Comparison of ENCODE assay signal across 33 cellular contexts in genomic region chr1:115307621-115308020, GRCh38. TPM values are rescaled to one million over a fixed set of nuclear protein-coding genes. Genes with fewer than 3 reads are reported as not detected.
"Had no signal": no experiment of that assay in that cellular context is flagged by ENCODE, and none has a peak within 500 bp of the region (broad histone marks: within the 10 kb centered on the region; RNA-seq: fewer than 3 reads in every experiment).

No MANE protein-coding gene starts in this region.

- H3K4me3 Mint-ChIP-seq: activated B cell treated with CpG ODN at 0.5 μM for 24 hours; activated CD8-positive, alpha-beta T cell treated with anti-CD3 and anti-CD28 coated beads for 36 hours; activated naive CD8-positive, alpha-beta T cell; activated T-cell treated with anti-CD3 and anti-CD28 coated beads, Interleukin-2, amount 50 U/mL, for 4 hours; activated T-helper 17 cell treated with anti-CD3 and anti-CD28 coated beads, Interleukin-2, amount 50 U/mL, for 72 hours; T-helper 17 cell; T-helper 2 cell treated with Interferon-gamma antibody and Interleukin-4, amounts not matched to agents 5 μg/mL and 100 μg/mL, for 36 hours had no signal

- H3K27ac ChIP-seq: body of pancreas, colonic mucosa, epithelial cell of prostate, esophagus squamous epithelium, foreskin keratinocyte, gastrocnemius medialis, heart left ventricle, WERI-Rb-1 had no signal

- H3K27me3 ChIP-seq: body of pancreas, colonic mucosa, foreskin keratinocyte, gastrocnemius medialis, heart left ventricle had no signal

- H3K27ac Mint-ChIP-seq: activated B cell treated with CpG ODN at 0.5 μM for 24 hours; activated CD8-positive, alpha-beta T cell treated with anti-CD3 and anti-CD28 coated beads for 36 hours; activated naive CD8-positive, alpha-beta T cell; activated T-helper 17 cell treated with anti-CD3 and anti-CD28 coated beads, Interleukin-2, amount 50 U/mL, for 72 hours; T-helper 17 cell; T-helper 2 cell treated with Interferon-gamma antibody and Interleukin-4, amounts not matched to agents 5 μg/mL and 100 μg/mL, for 36 hours had no signal

- H3K36me3 ChIP-seq: colonic mucosa, esophagus squamous epithelium, gastrocnemius medialis, heart left ventricle, WERI-Rb-1 had no signal

- H3K9me3 ChIP-seq: body of pancreas, colonic mucosa, esophagus squamous epithelium, gastrocnemius medialis had no signal

- ATAC-seq: activated CD4-positive, CD25-positive, alpha-beta regulatory T cell treated with anti-CD3 and anti-CD28 coated beads, Interleukin-2, amount 50 U/mL, for 24 hours; activated CD8-positive, alpha-beta T cell treated with anti-CD3 and anti-CD28 coated beads for 36 hours; activated T-cell treated with anti-CD3 and anti-CD28 coated beads, Interleukin-2, amount 50 U/mL, for 4 hours; activated T-helper 17 cell treated with anti-CD3 and anti-CD28 coated beads, Interleukin-2, amount 50 U/mL, for 72 hours; body of pancreas; foreskin keratinocyte; gastrocnemius medialis; T-helper 17 cell had no signal

- DNase-seq: activated B cell treated with CpG ODN at 0.5 μM for 24 hours; activated CD4-positive, alpha-beta T cell treated with anti-CD3 and anti-CD28 coated beads for 48 hours; activated CD4-positive, alpha-beta T cell treated with anti-CD3 and anti-CD28 coated beads, Interleukin-2, amount 50 U/mL, for 1 hour; activated CD4-positive, alpha-beta T cell treated with anti-CD3 and anti-CD28 coated beads, Interleukin-2, amount 50 U/mL, for 48 hours; activated CD8-positive, alpha-beta memory T cell treated with anti-CD3 and anti-CD28 coated beads for 24 hours; activated CD8-positive, alpha-beta T cell treated with anti-CD3 and anti-CD28 coated beads for 36 hours; activated effector memory CD4-positive, alpha-beta T cell treated with Interleukin-2 at 50 U/mL for 16 hours; activated gamma-delta T cell treated with Interleukin-2 at 50 U/mL for 16 hours; activated naive CD4-positive, alpha-beta T cell treated with anti-CD3 and anti-CD28 coated beads, Interleukin-2, amount 50 U/mL, for 16 hours; activated naive CD4-positive, alpha-beta T cell treated with Interleukin-2 at 50 U/mL for 16 hours; activated T-cell treated with anti-CD3 and anti-CD28 coated beads, Interleukin-2, amount 50 U/mL, for 4 hours; amniotic stem cell; anterior cingulate cortex; body of pancreas; central memory CD4-positive, alpha-beta T cell; cerebellar nuclear complex; colonic mucosa; effector CD8-positive, alpha-beta T cell; esophagus squamous epithelium; foreskin keratinocyte; gastrocnemius medialis; glutamatergic neuron; heart left ventricle; T-helper 1 cell; T-helper 17 cell; T1000; WERI-Rb-1 had no signal

- H3K4me1 ChIP-seq: body of pancreas, colonic mucosa, gastrocnemius medialis had no signal

- H3K36me3 Mint-ChIP-seq: activated naive CD8-positive, alpha-beta T cell had no signal

- H3K4me3 ChIP-seq: body of pancreas, colonic mucosa, esophagus squamous epithelium, gastrocnemius medialis, heart left ventricle had no signal

- H3K4me1 Mint-ChIP-seq: activated T-helper 17 cell treated with anti-CD3 and anti-CD28 coated beads, Interleukin-2, amount 50 U/mL, for 72 hours; T-helper 17 cell had no signal

- H3K9me3 Mint-ChIP-seq: activated B cell treated with CpG ODN at 0.5 μM for 24 hours; activated CD8-positive, alpha-beta T cell treated with anti-CD3 and anti-CD28 coated beads for 36 hours; activated T-cell treated with anti-CD3 and anti-CD28 coated beads, Interleukin-2, amount 50 U/mL, for 4 hours; T-helper 2 cell treated with Interferon-gamma antibody and Interleukin-4, amounts not matched to agents 5 μg/mL and 100 μg/mL, for 36 hours had no signal

RNA-seq across cellular contexts. Expression of gene NGF, which starts 30.4 kb away (rescaled TPM):
- total RNA-seq: activated B cell treated with CpG ODN at 0.5 μM for 24 hours; activated CD8-positive, alpha-beta T cell treated with anti-CD3 and anti-CD28 coated beads for 36 hours; activated T-cell treated with anti-CD3 and anti-CD28 coated beads, Interleukin-2, amount 50 U/mL, for 4 hours; activated T-helper 17 cell treated with anti-CD3 and anti-CD28 coated beads, Interleukin-2, amount 50 U/mL, for 72 hours; endothelial cell of umbilical vein; T-helper 17 cell had no signal
